Comparison of ENCODE assay signal across 26 cellular contexts in the genomic region with DNA sequence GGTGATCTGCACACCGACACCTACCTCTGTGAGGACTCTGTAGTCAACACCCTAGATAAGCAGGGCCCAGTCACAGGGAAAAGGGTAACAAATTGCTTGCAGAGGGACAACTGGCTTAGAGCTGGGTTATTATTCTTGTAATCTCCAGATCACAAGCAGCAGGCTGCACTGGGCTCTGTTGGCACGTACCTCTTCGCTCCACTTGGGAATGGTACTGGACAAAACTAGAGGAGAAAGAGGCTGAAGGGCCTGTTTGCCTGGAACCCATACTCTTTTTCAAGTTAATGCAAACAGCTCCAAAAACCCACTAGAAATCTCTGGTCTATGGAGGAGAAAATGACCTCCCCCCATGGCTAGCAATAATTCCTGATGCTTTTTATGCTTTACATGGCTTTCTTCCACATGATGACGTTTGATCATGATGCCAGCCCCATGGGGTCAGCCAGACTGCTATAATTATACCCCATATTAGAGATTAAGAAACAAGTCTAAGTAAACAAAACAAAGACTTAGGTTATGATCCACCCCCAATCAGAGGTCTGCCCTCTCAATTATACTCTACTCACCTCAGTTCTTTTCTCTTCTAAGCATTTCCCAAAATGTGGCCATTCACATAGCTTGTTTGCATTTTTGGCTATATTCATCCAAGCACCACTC.
"Had no signal": no experiment of that assay in that cellular context is flagged by ENCODE, and none has a peak within 500 bp of the region (broad histone marks: within the 10 kb centered on the region; RNA-seq: fewer than 3 reads in every experiment).

No MANE protein-coding gene starts in this region.

- H3K4me1 ChIP-seq: neural progenitor cell, parathyroid adenoma, psoas muscle, right lobe of liver, stomach, testis, thyroid gland, upper lobe of right lung had no signal

- H3K4me3 ChIP-seq: heart left ventricle, left ventricle myocardium inferior, lung, neural progenitor cell, psoas muscle, right atrium auricular region, right lobe of liver, smooth muscle cell, stomach, testis, thyroid gland, upper lobe of right lung had no signal

- H3K9me3 Mint-ChIP-seq: mesothelial cell of epicardium; naive B cell; natural killer cell; nephron progenitor cell; neural progenitor cell; stimulated activated naive B cell treated with anti-CD40 and anti-IgM and Interleukin-4, amounts not matched to agents 10 μg/mL and 1 μg/mL and 100 μg/mL, for 72 hours had no signal

- H3K36me3 Mint-ChIP-seq: mesothelial cell of epicardium; naive B cell; natural killer cell; neural progenitor cell; stimulated activated naive B cell treated with anti-CD40 and anti-IgM and Interleukin-4, amounts not matched to agents 10 μg/mL and 1 μg/mL and 100 μg/mL, for 72 hours had no signal

- H3K4me3 Mint-ChIP-seq: mesothelial cell of epicardium; naive B cell; natural killer cell; nephron progenitor cell; neural progenitor cell; stimulated activated naive B cell treated with anti-CD40 and anti-IgM and Interleukin-4, amounts not matched to agents 10 μg/mL and 1 μg/mL and 100 μg/mL, for 72 hours had no signal

- H2AFZ ChIP-seq: neural progenitor cell, parathyroid adenoma had no signal

- H3K27me3 ChIP-seq: neural progenitor cell, right atrium auricular region, right lobe of liver, stomach, testis, thyroid gland, upper lobe of right lung had no signal

- H3K4me1 Mint-ChIP-seq: natural killer cell had no signal

- H3K27ac ChIP-seq: heart left ventricle, left ventricle myocardium inferior, neural progenitor cell, parathyroid adenoma, psoas muscle, right atrium auricular region, right lobe of liver, stomach, testis, thyroid gland, upper lobe of right lung had no signal

- H3K27ac Mint-ChIP-seq: mesothelial cell of epicardium; naive B cell; natural killer cell; nephron progenitor cell; neural progenitor cell; stimulated activated naive B cell treated with anti-CD40 and anti-IgM and Interleukin-4, amounts not matched to agents 10 μg/mL and 1 μg/mL and 100 μg/mL, for 72 hours had no signal

- H3K4me2 ChIP-seq: neural progenitor cell, smooth muscle cell had no signal

- H3K9me3 ChIP-seq: left ventricle myocardium inferior, psoas muscle, right atrium auricular region, right lobe of liver, stomach, testis, thyroid gland, upper lobe of right lung had no signal

- DNase-seq: heart left ventricle; islet precursor cell; left ventricle myocardium inferior; mesendoderm; naive B cell; natural killer cell; nephron progenitor cell; psoas muscle; right lobe of liver; stimulated activated CD4-positive, alpha-beta T cell treated with anti-CD3 and anti-CD28 coated beads, Interleukin-12 subunit alpha, Interleukin-12 subunit beta, amount 100 ng/mL, for 4 hours; stimulated activated CD4-positive, alpha-beta T cell treated with anti-CD3 and anti-CD28 coated beads, Interleukin-15, amount 100 ng/mL, for 24 hours; stimulated activated CD4-positive, alpha-beta T cell treated with anti-CD3 and anti-CD28 coated beads, Interleukin-2, amount 100 ng/mL, for 24 hours; stimulated activated CD4-positive, alpha-beta T cell treated with anti-CD3 and anti-CD28 coated beads, Interleukin-4, amount 100 ng/mL, for 1 hour; stimulated activated naive B cell treated with anti-CD40 and anti-IgM and Interleukin-4, amounts not matched to agents 10 μg/mL and 1 μg/mL and 100 μg/mL, for 72 hours; stimulated activated naive CD8-positive, alpha-beta T cell treated with anti-CD3 and anti-CD28 coated beads, Interleukin-15, Interleukin-2, amounts not matched to agents 100 U/mL and 50 U/mL, for 24 hours; stomach; testis; thyroid gland; trophoblast cell; upper lobe of right lung had no signal

- H3K36me3 ChIP-seq: heart left ventricle, left ventricle myocardium inferior, neural progenitor cell, right atrium auricular region, right lobe of liver, stomach, thyroid gland, upper lobe of right lung had no signal

- H3K9ac ChIP-seq: neural progenitor cell, parathyroid adenoma had no signal
